29 cellular contexts compared by ENCODE assay signal in genomic region chr3:186189492-186189891, GRCh38.
"Had no signal": no experiment of that assay in that cellular context is flagged by ENCODE, and none has a peak within 500 bp of the region (broad histone marks: within the 10 kb centered on the region; RNA-seq: fewer than 3 reads in every experiment).

No MANE protein-coding gene starts in this region.

- H3K9me3 ChIP-seq: adrenal gland, breast epithelium, MG63, SJCRH30, SK-N-SH had no signal

- H3K27ac ChIP-seq: adrenal gland, breast epithelium, RWPE1, SJCRH30, VCaP had no signal

- H3K4me2 ChIP-seq: SK-N-SH had no signal

- ATAC-seq: activated CD4-positive, alpha-beta T cell treated with anti-CD3 and anti-CD28 coated beads for 36 hours; activated T-cell treated with anti-CD3 and anti-CD28 coated beads, Interleukin-2, amount 50 U/mL, for 72 hours; Panc1 had no signal

- H3K27me3 ChIP-seq: adrenal gland, MG63, SJCRH30 had no signal

- H3K9ac ChIP-seq: SK-N-SH had no signal

- H3K4me1 ChIP-seq: adrenal gland, breast epithelium, SJCRH30 had no signal

- DNase-seq: activated CD4-positive, alpha-beta memory T cell treated with anti-CD3 and anti-CD28 coated beads, Interleukin-2, amount 10 ng/mL, durations not matched to agents 7 days and 5 days; activated CD4-positive, alpha-beta T cell treated with anti-CD3 and anti-CD28 coated beads for 36 hours; activated CD4-positive, alpha-beta T cell treated with anti-CD3 and anti-CD28 coated beads, Interleukin-2, amount 50 U/mL, for 1 hour; activated CD4-positive, CD25-positive, alpha-beta regulatory T cell; activated naive CD4-positive, alpha-beta T cell treated with anti-CD3 and anti-CD28 coated beads, Interleukin-2, amount 50 U/mL, for 16 hours; activated naive CD8-positive, alpha-beta T cell treated with anti-CD3 and anti-CD28 coated beads, Interleukin-2, amount 10 ng/mL, durations not matched to agents 7 days and 5 days; activated T-cell treated with anti-CD3 and anti-CD28 coated beads, Interleukin-2, amount 50 U/mL, for 72 hours; adrenal gland; aorta; central memory CD4-positive, alpha-beta T cell; MG63; MV-4-11; NCI-H1105 treated with DMSO at 0.1 percent for 48 hours; NCI-H1436 treated with DMSO at 0.1 percent for 48 hours; NCI-H187 treated with DMSO at 0.1 percent for 48 hours; NCI-H2081 treated with DMSO at 0.1 percent for 48 hours; NCI-H2171; NCI-H345; NCI-H510A; NCI-H526 treated with DMSO at 0.1 percent for 48 hours; NCI-H82; Right ventricle myocardium superior; SJCRH30; SK-N-SH; T-helper 1 cell had no signal

- H3K4me3 ChIP-seq: adrenal gland, breast epithelium, MG63, SJCRH30 had no signal

- H3K36me3 ChIP-seq: adrenal gland, breast epithelium, MG63, SJCRH30 had no signal
